In genomic region chrX:45557390-45557789, GRCh38 we compare ENCODE assay signal across 19 cellular contexts.
A peak's percentile ranks its signal among the peaks of the same experiment; 100 is the strongest.
DNase-seq lines count a peak whose midpoint lies in the region; ATAC-seq and TF ChIP-seq lines count a peak whose summit lies in the region.
"Had no signal": no experiment of that assay in that cellular context is flagged by ENCODE, and none has a peak within 500 bp of the region (broad histone marks: within the 10 kb centered on the region; RNA-seq: fewer than 3 reads in every experiment).

No MANE protein-coding gene starts in this region.

- H3K4me1 ChIP-seq in left ventricle myocardium inferior (no peaks in the 10 kb centered on the region), RWPE2 (ENCODE audit: insufficient read depth, poor library complexity, severe bottlenecking) (no peaks in the 10 kb centered on the region), upper lobe of right lung (no peaks in the 10 kb centered on the region), ascending aorta (no peaks in the 10 kb centered on the region)
- H3K4me1 ChIP-seq: A549 had no signal

- H3K27me3 ChIP-seq in left ventricle myocardium inferior (ENCODE audit: low read depth) (no peaks in the 10 kb centered on the region), RWPE2 (ENCODE audit: insufficient read depth, poor library complexity, severe bottlenecking) (no peaks in the 10 kb centered on the region), upper lobe of right lung (no peaks in the 10 kb centered on the region), ascending aorta (no peaks in the 10 kb centered on the region)

- H3K9me3 ChIP-seq in left ventricle myocardium inferior (replicated peaks) (no peaks in the 10 kb centered on the region), RWPE2 (ENCODE audit: severe bottlenecking) (no peaks in the 10 kb centered on the region), upper lobe of right lung (no peaks in the 10 kb centered on the region), ascending aorta (no peaks in the 10 kb centered on the region)
- H3K9me3 ChIP-seq: A549, mucosa of descending colon had no signal

- ATAC-seq in Right ventricle myocardium superior (ENCODE audit: poor library complexity) (no peak), RWPE2 (ENCODE audit: low read depth) (peak; percentile 38; the same call in 2 of the 3 replicates), upper lobe of right lung (no peak), HG03159 (IDR thresholded peaks at IDR 0.05; ENCODE audit: unreplicated experiment) (no peak)
- ATAC-seq: A549, mucosa of descending colon had no signal

- H3K4me3 ChIP-seq in left ventricle myocardium inferior (no peak overlapping the region), RWPE2 (ENCODE audit: severe bottlenecking) (no peak overlapping the region), fibroblast of mammary gland (ENCODE audit: control insufficient read depth, low read depth, low read length) (no peak overlapping the region), upper lobe of right lung (no peak overlapping the region), ascending aorta (no peak overlapping the region)
- H3K4me3 ChIP-seq: A549, mucosa of descending colon, SK-N-MC had no signal

- TF ChIP-seq CTCF in left ventricle myocardium inferior (IDR thresholded peaks at IDR 0.05; ENCODE audit: borderline replicate concordance): peak; percentile 12
- peak; percentile 40 for TF ChIP-seq CTCF in RWPE2 (IDR thresholded peaks at IDR 0.05; ENCODE audit: poor library complexity, severe bottlenecking)
- TF ChIP-seq CTCF in fibroblast of mammary gland (conservative IDR thresholded peaks at IDR 0.05; ENCODE audit: control insufficient read depth, insufficient read depth, low read depth, low read length): no peak
- no peak for TF ChIP-seq CTCF in upper lobe of right lung (IDR thresholded peaks at IDR 0.05)
- TF ChIP-seq CTCF in ascending aorta (IDR thresholded peaks at IDR 0.05): no peak

- H3K36me3 ChIP-seq in left ventricle myocardium inferior (no peaks in the 10 kb centered on the region), RWPE2 (ENCODE audit: low read depth) (no peaks in the 10 kb centered on the region), upper lobe of right lung (no peaks in the 10 kb centered on the region), ascending aorta (no peaks in the 10 kb centered on the region)

- intact Hi-C loops in left ventricle myocardium inferior (cut with micrococcal nuclease) (no loop called here), Right ventricle myocardium superior (cut with DNase I) (no loop called here), upper lobe of right lung (cut with DNase I) (no loop called here), ascending aorta (cut with DNase I) (no loop called here)

- H3K27ac ChIP-seq in left ventricle myocardium inferior (replicated peaks) (no peak overlapping the region), RWPE2 (ENCODE audit: poor library complexity, severe bottlenecking) (no peak overlapping the region), upper lobe of right lung (no peak overlapping the region), ascending aorta (no peak overlapping the region)
- H3K27ac ChIP-seq: A549, SK-N-MC had no signal

- DNase-seq in left ventricle myocardium inferior (no peak), Right ventricle myocardium superior (no peak), RWPE2 (ENCODE audit: low spot score) (no peak), fibroblast of mammary gland (ENCODE audit: low read depth) (peak; percentile 32), upper lobe of right lung (no peak), ascending aorta (ENCODE audit: low spot score in 2 of 2) (no peak), GM19238 (ENCODE audit: insufficient read length, low spot score) (no peak)
- DNase-seq: activated CD4-positive, alpha-beta T cell treated with anti-CD3 and anti-CD28 coated beads, Interleukin-2, amount 50 U/mL, for 1 hour; activated T-cell treated with anti-CD3 and anti-CD28 coated beads, Interleukin-2, amount 50 U/mL, for 1 hour; CD8-positive, alpha-beta memory T cell; central memory CD4-positive, alpha-beta T cell; HCEC 1CT; kidney; mucosa of descending colon; NCI-H1436 treated with DMSO at 0.1 percent for 48 hours; NCI-H446 had no signal

Comparison
In these comparisons a context has a peak if more than half of its experiments do, and no peak if none do; other contexts are left out.
1. CTCF ChIP-seq: peak in left ventricle myocardium inferior (single experiment) and RWPE2 (single experiment); none in fibroblast of mammary gland (single experiment), upper lobe of right lung (single experiment) and ascending aorta (0 of 3).